ENCODE assay signal across 9 cellular contexts in genomic region chr7:116224492-116225098, GRCh38.
DNase-seq lines count a peak whose midpoint lies in the region; ATAC-seq and TF ChIP-seq lines count a peak whose summit lies in the region.
"Had no signal": no experiment of that assay in that cellular context is flagged by ENCODE, and none has a peak within 500 bp of the region (broad histone marks: within the 10 kb centered on the region; RNA-seq: fewer than 3 reads in every experiment).

No MANE protein-coding gene starts in this region.

- H3K27me3 ChIP-seq in muscle layer of colon (ENCODE audit: control insufficient read depth in 1 of 2, insufficient read depth in 2 of 2, low read length in 2 of 2) = no peaks in the 10 kb centered on the region
- H3K27me3 ChIP-seq: MG63 had no signal

- no peak for TF ChIP-seq POLR2A in GM18505 (IDR thresholded peaks at IDR 0.05; ENCODE audit: borderline replicate concordance, extremely low read depth, insufficient read depth, insufficient read length)

- peaks cover 72% of the 10 kb centered on the region for H3K4me1 ChIP-seq in muscle layer of colon (ENCODE audit: insufficient read depth, low read length)

- no peak for DNase-seq in NCI-H2196 treated with DMSO at 0.1 percent for 48 hours (lab: John Stamatoyannopoulos, UW; ENCODE audit: unreplicated experiment)
- no peak for DNase-seq in GM03348 (ENCODE audit: low spot score)
- DNase-seq: MG63 had no signal

- H3K4me3 ChIP-seq in muscle layer of colon (ENCODE audit: low read depth in 1 of 2, low read length in 2 of 2) = no peak overlapping the region
- H3K4me3 ChIP-seq: MG63 had no signal

- H3K27ac ChIP-seq in muscle layer of colon (ENCODE audit: low read depth, low read length) = peak overlapping the region; percentile 35

- ATAC-seq in GM18511 (IDR thresholded peaks at IDR 0.05; ENCODE audit: unreplicated experiment) (peak; percentile 56), GM21528 (IDR thresholded peaks at IDR 0.05; ENCODE audit: low FRiP score, unreplicated experiment) (peak; percentile 53), HG03565 (IDR thresholded peaks at IDR 0.05; ENCODE audit: unreplicated experiment) (peak; percentile 32), HG03520 (IDR thresholded peaks at IDR 0.05; ENCODE audit: unreplicated experiment) (no peak), GM18505 (IDR thresholded peaks at IDR 0.05; ENCODE audit: unreplicated experiment) (no peak)

- no peaks in the 10 kb centered on the region for H3K36me3 ChIP-seq in muscle layer of colon (ENCODE audit: insufficient read depth, low read length)
- H3K36me3 ChIP-seq: MG63 had no signal

- no peaks in the 10 kb centered on the region for H3K9me3 ChIP-seq in muscle layer of colon (ENCODE audit: low read length)
- H3K9me3 ChIP-seq: MG63 had no signal

- H3K9ac ChIP-seq in muscle layer of colon (ENCODE audit: low read length) = peak overlapping the region; percentile 23

Comparison
In these comparisons a context has a peak if more than half of its experiments do, and no peak if none do; other contexts are left out.
1. ATAC-seq: peak in GM18511 (single experiment), GM21528 (single experiment) and HG03565 (single experiment); none in HG03520 (single experiment) and GM18505 (single experiment).